15 cellular contexts compared by ENCODE assay signal in the genomic region with DNA sequence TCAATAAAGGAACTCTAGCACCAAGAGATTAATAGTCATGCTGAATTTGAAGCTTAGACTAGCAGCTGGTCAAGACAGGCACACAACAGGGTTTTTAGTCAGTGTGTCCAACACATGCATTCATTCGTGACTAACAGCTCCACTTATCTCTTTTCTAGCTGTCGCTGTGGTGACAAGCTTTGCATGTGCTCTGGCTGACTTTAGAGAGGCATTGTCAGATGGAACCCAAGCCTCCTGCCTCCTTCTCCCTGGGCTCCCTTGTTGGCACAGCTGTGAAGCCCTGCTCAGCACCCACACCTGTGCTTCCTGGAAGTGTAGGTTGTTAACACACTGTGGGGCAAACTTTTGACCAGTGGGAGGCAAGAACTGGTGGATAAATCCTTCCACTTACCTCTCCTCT.
"Had no signal": no experiment of that assay in that cellular context is flagged by ENCODE, and none has a peak within 500 bp of the region (broad histone marks: within the 10 kb centered on the region; RNA-seq: fewer than 3 reads in every experiment).

No MANE protein-coding gene starts in this region.

- DNase-seq: activated CD4-positive, alpha-beta T cell treated with anti-CD3 and anti-CD28 coated beads, Interleukin-2, amount 50 U/mL, for 1 hour; activated naive CD4-positive, alpha-beta T cell; anterior cingulate cortex; brain microvascular endothelial cell; cortex of kidney; effector CD8-positive, alpha-beta T cell; esophagus squamous epithelium; hypothalamus; left ventricle myocardium inferior; uterus had no signal

- H3K27ac Mint-ChIP-seq: memory B cell; stimulated activated effector memory CD8-positive, alpha-beta T cell treated with anti-CD3 and anti-CD28 coated beads, Interleukin-12 subunit alpha, Interleukin-12 subunit beta, amount 100 ng/mL, for 72 hours had no signal

- H3K9me3 ChIP-seq: esophagus squamous epithelium, left ventricle myocardium inferior, tibial nerve, uterus had no signal

- H3K9me3 Mint-ChIP-seq: natural killer cell treated with Interleukin-12 subunit alpha and Interleukin-12 subunit beta and Interleukin-15 and Interleukin-18, amount 100 ng/mL, for 72 hours; stimulated activated effector memory CD8-positive, alpha-beta T cell treated with anti-CD3 and anti-CD28 coated beads, Interleukin-12 subunit alpha, Interleukin-12 subunit beta, amount 100 ng/mL, for 72 hours had no signal

- H3K27ac ChIP-seq: brain microvascular endothelial cell, esophagus squamous epithelium, left ventricle myocardium inferior, tibial nerve, uterus had no signal

- ATAC-seq: activated CD4-positive, CD25-positive, alpha-beta regulatory T cell treated with anti-CD3 and anti-CD28 coated beads, Interleukin-2, amount 50 U/mL, for 24 hours; stimulated activated effector memory CD8-positive, alpha-beta T cell treated with anti-CD3 and anti-CD28 coated beads, Interleukin-12 subunit alpha, Interleukin-12 subunit beta, amount 100 ng/mL, for 72 hours had no signal

- H3K4me1 Mint-ChIP-seq: memory B cell; stimulated activated effector memory CD8-positive, alpha-beta T cell treated with anti-CD3 and anti-CD28 coated beads, Interleukin-12 subunit alpha, Interleukin-12 subunit beta, amount 100 ng/mL, for 72 hours had no signal

- H3K4me1 ChIP-seq: esophagus squamous epithelium, tibial nerve, uterus had no signal

- H3K4me3 ChIP-seq: esophagus squamous epithelium, left ventricle myocardium inferior, tibial nerve, uterus had no signal

- H3K36me3 ChIP-seq: brain microvascular endothelial cell, esophagus squamous epithelium, left ventricle myocardium inferior, tibial nerve, uterus had no signal

- H3K4me3 Mint-ChIP-seq: memory B cell; natural killer cell treated with Interleukin-12 subunit alpha and Interleukin-12 subunit beta and Interleukin-15 and Interleukin-18, amount 100 ng/mL, for 72 hours; stimulated activated effector memory CD8-positive, alpha-beta T cell treated with anti-CD3 and anti-CD28 coated beads, Interleukin-12 subunit alpha, Interleukin-12 subunit beta, amount 100 ng/mL, for 72 hours had no signal

- H3K36me3 Mint-ChIP-seq: natural killer cell treated with Interleukin-12 subunit alpha and Interleukin-12 subunit beta and Interleukin-15 and Interleukin-18, amount 100 ng/mL, for 72 hours; stimulated activated effector memory CD8-positive, alpha-beta T cell treated with anti-CD3 and anti-CD28 coated beads, Interleukin-12 subunit alpha, Interleukin-12 subunit beta, amount 100 ng/mL, for 72 hours had no signal
